18 cellular contexts compared by ENCODE assay signal in the genomic region with DNA sequence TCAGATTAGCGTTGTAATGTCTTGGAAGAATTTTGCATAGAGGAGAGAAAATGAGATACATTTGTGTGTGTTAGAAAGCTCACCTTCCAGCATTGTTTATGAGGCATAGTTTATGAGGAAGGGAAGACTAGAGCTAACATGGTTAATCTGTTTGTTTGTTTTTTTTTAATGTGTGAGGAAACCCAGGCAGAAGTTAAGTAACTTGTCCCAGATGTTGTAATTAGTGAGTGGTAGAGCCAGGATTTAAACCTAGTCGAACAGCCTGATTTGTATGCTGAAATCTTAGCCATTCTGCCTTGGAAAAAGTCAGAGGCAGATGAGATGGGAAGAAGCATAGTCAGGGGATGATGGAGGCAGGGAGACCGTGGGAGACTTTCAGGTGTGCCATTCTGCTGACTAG.
"Had no signal": no experiment of that assay in that cellular context is flagged by ENCODE, and none has a peak within 500 bp of the region (broad histone marks: within the 10 kb centered on the region; RNA-seq: fewer than 3 reads in every experiment).

No MANE protein-coding gene starts in this region.

- H3K27ac ChIP-seq: lower lobe of right lung, prostate gland, right atrium auricular region, stomach had no signal

- DNase-seq: activated CD8-positive, alpha-beta T cell treated with anti-CD3 and anti-CD28 coated beads for 36 hours; activated gamma-delta T cell; activated T-cell treated with anti-CD3 and anti-CD28 coated beads, Interleukin-2, amount 50 U/mL, for 4 hours; cerebellar nuclear complex; cortex of kidney; glutamatergic neuron; hippocampal formation; left colon; lower lobe of right lung; stimulated activated CD4-positive, alpha-beta T cell treated with anti-CD3 and anti-CD28 coated beads, Interleukin-2, amount 100 ng/mL, for 24 hours; stomach; SW 1271; T-helper 2 cell had no signal

- H3K27me3 Mint-ChIP-seq: activated CD8-positive, alpha-beta T cell treated with anti-CD3 and anti-CD28 coated beads for 36 hours; type B pancreatic cell had no signal

- H3K27ac Mint-ChIP-seq: activated CD8-positive, alpha-beta T cell treated with anti-CD3 and anti-CD28 coated beads for 36 hours; mesothelial cell of epicardium; type B pancreatic cell had no signal

- H3K4me3 Mint-ChIP-seq: activated CD8-positive, alpha-beta T cell treated with anti-CD3 and anti-CD28 coated beads for 36 hours; activated T-cell treated with anti-CD3 and anti-CD28 coated beads, Interleukin-2, amount 50 U/mL, for 4 hours; mesothelial cell of epicardium; neural crest cell; type B pancreatic cell had no signal

- H3K4me1 ChIP-seq: prostate gland, right atrium auricular region had no signal

- ATAC-seq: activated CD8-positive, alpha-beta T cell treated with anti-CD3 and anti-CD28 coated beads for 36 hours; activated T-cell treated with anti-CD3 and anti-CD28 coated beads, Interleukin-2, amount 50 U/mL, for 4 hours; left colon; lower lobe of right lung had no signal

- H3K27me3 ChIP-seq: right atrium auricular region, stomach had no signal

- H3K9me3 Mint-ChIP-seq: activated CD8-positive, alpha-beta T cell treated with anti-CD3 and anti-CD28 coated beads for 36 hours; activated T-cell treated with anti-CD3 and anti-CD28 coated beads, Interleukin-2, amount 50 U/mL, for 4 hours; mesothelial cell of epicardium; neural crest cell; type B pancreatic cell had no signal

- H3K4me3 ChIP-seq: lower lobe of right lung, prostate gland, right atrium auricular region, stomach had no signal

- H3K9me3 ChIP-seq: lower lobe of right lung, prostate gland, right atrium auricular region, stomach had no signal

- H3K4me1 Mint-ChIP-seq: mesothelial cell of epicardium, neural crest cell had no signal
